In genomic region chr3:85821130-85821756, GRCh38 we compare ENCODE assay signal across 8 cellular contexts.
DNase-seq lines count a peak whose midpoint lies in the region; ATAC-seq, FAIRE-seq and TF ChIP-seq lines count a peak whose summit lies in the region.

No MANE protein-coding gene starts in this region.

- H3K4me3 Mint-ChIP-seq in CD8-positive, alpha-beta T cell, result no peak overlapping the region

- H3K4me1 ChIP-seq in GM12878 (ENCODE audit: control insufficient read depth, insufficient read depth, low read length), result no peaks in the 10 kb centered on the region
- H3K4me1 ChIP-seq in CD8-positive, alpha-beta T cell (ENCODE audit: insufficient read depth, low read length), result no peaks in the 10 kb centered on the region

- no peaks in the 10 kb centered on the region for H3K9me2 ChIP-seq in neural cell (ENCODE audit: insufficient read depth, low read length)

- H3K4me2 ChIP-seq in GM12878 (ENCODE audit: control insufficient read depth, insufficient read depth), result no peak overlapping the region
- H3K4me2 ChIP-seq in neural cell (ENCODE audit: low read length), result no peak overlapping the region

- H3K9ac ChIP-seq in GM12878 (ENCODE audit: control insufficient read depth, insufficient read depth, low read length), result no peak overlapping the region
- no peak overlapping the region for H3K9ac ChIP-seq in neural cell (ENCODE audit: low read length)

- H3K36me3 Mint-ChIP-seq in CD8-positive, alpha-beta T cell, result no peaks in the 10 kb centered on the region

- H4K20me1 ChIP-seq in GM12878 (ENCODE audit: control insufficient read depth, insufficient read depth) (no peaks in the 10 kb centered on the region), neural cell (ENCODE audit: insufficient read depth) (no peaks in the 10 kb centered on the region)

- CTCF ChIA-PET in GM12878 (lab: Yijun Ruan, JAX), result interaction anchor here (1.0 to 3.9 kb wide), 5 partner anchors 9 to 742 kb away, joined by 3 to 24 read pairs (median 3); no protein-coding TSS in a partner anchor
- CTCF ChIA-PET in CD8-positive, alpha-beta T cell (lab: Charles Lee), result interaction anchor here (0.6 kb wide), 1 partner anchor 44 kb away, joined by 3 read pairs; no protein-coding TSS in a partner anchor

- TF ChIP-seq CTCF in NB4 (IDR thresholded peaks at IDR 0.05; ENCODE audit: low read depth, low read length), result peak; percentile 60
- TF ChIP-seq CTCF in GM12878 (IDR thresholded peaks at IDR 0.05 in 2 of 3, conservative IDR thresholded peaks at IDR 0.05 in 1 of 3; ENCODE audit: control insufficient read depth in 2 of 3, extremely low read depth in 1 of 3, insufficient read depth in 1 of 3, low read depth in 3 of 3, low read length in 3 of 3), result peak; percentile 46 to 64 (median 51)
- peak; percentile 47 for TF ChIP-seq CTCF in neural cell (IDR thresholded peaks at IDR 0.05; ENCODE audit: poor library complexity, severe bottlenecking)
- no peak for TF ChIP-seq CTCF in CD8-positive, alpha-beta T cell (IDR thresholded peaks at IDR 0.05)

- RAD21 ChIA-PET in GM12878 (lab: Charles Lee; ENCODE audit: unreplicated experiment), result no interaction called here

- H2AFZ ChIP-seq in GM12878 (ENCODE audit: control insufficient read depth, low read depth, low read length) (no peak overlapping the region), neural cell (ENCODE audit: low read depth, low read length) (no peak overlapping the region)

- no peaks in the 10 kb centered on the region for H3F3A ChIP-seq in neural cell (ENCODE audit: insufficient read depth, low read length, poor library complexity, severe bottlenecking)

- no TSS peak for BruUV-seq in GM12878 (replicated peaks; lab: Mats Ljungman, UMichigan)

- intact Hi-C loops in GM12878 (cut with micrococcal nuclease; ENCODE audit: unreplicated experiment), result loop anchor here (1.0 kb wide), 1 partner anchor 742 kb away; no protein-coding TSS in a partner anchor
- intact Hi-C loops in CD8-positive, alpha-beta T cell (cut with DNase I, micrococcal nuclease), result no loop called here

- peak; percentile 35; the same call in 1 of the 2 replicates for TF ChIP-seq RAD21 in GM12878 (IDR thresholded peaks at IDR 0.05; ENCODE audit: insufficient read depth, low read depth, low read length)
- peak; percentile 42 for TF ChIP-seq RAD21 in neural cell (conservative IDR thresholded peaks at IDR 0.05)

- TF ChIP-seq POLR2A in H54 (IDR thresholded peaks at IDR 0.05; ENCODE audit: low read depth, low read length) (no peak), NB4 (IDR thresholded peaks at IDR 0.05; ENCODE audit: extremely low read depth, insufficient read length) (no peak), GM12878 (IDR thresholded peaks at IDR 0.05; ENCODE audit: low read depth, low read length) (no peak)

- H3K27me3 Mint-ChIP-seq in CD8-positive, alpha-beta T cell (ENCODE audit: low read depth), result no peaks in the 10 kb centered on the region

- H3K27ac Mint-ChIP-seq in CD8-positive, alpha-beta T cell, result no peak overlapping the region

- in situ Hi-C loops in G401 (cut with HindIII; ENCODE audit: low sequenced_read_pairs) (no loop called here), GM12878 (cut with MboI) (loop anchor here (10.0 kb wide), 1 partner anchor 754 kb away; no protein-coding TSS in a partner anchor)

- H3K4me3 ChIP-seq in NB4 (ENCODE audit: low read depth, low read length), result no peak overlapping the region
- no peak overlapping the region for H3K4me3 ChIP-seq in GM12878
- H3K4me3 ChIP-seq in neural cell (ENCODE audit: low read length), result no peak overlapping the region
- no peak overlapping the region for H3K4me3 ChIP-seq in CD8-positive, alpha-beta T cell (ENCODE audit: low read depth, low read length)

- POLR2A ChIA-PET in GM12878 (lab: Charles Lee), result no interaction called here
- POLR2A ChIA-PET in CD8-positive, alpha-beta T cell (lab: Charles Lee), result no interaction called here

- H3K9me3 ChIP-seq in GM12878 (replicated peaks; ENCODE audit: control insufficient read depth, insufficient read depth, low read length) (no peaks in the 10 kb centered on the region), neural cell (ENCODE audit: low read length) (no peaks in the 10 kb centered on the region)
- no peaks in the 10 kb centered on the region for H3K9me3 ChIP-seq in CD8-positive, alpha-beta T cell (ENCODE audit: low read length)

- FAIRE-seq in H54 (lab: Jason Lieb, UNC) (no peak), GM12878 (lab: Jason Lieb, UNC) (no peak)

- H3K27ac ChIP-seq in GM12878 (ENCODE audit: control insufficient read depth, insufficient read depth) (no peak overlapping the region), neural cell (ENCODE audit: low read length) (no peak overlapping the region)
- no peak overlapping the region for H3K27ac ChIP-seq in CD8-positive, alpha-beta T cell (ENCODE audit: low read depth, low read length)

- WGBS in GM12878 (ENCODE audit: insufficient coverage, insufficient replicate concordance, low lambda C conversion rate, missing lambda C conversion rate), result 0% methylated on average over 1 of the region's 1 CpG

- H3K4me1 Mint-ChIP-seq in CD8-positive, alpha-beta T cell (ENCODE audit: low read depth), result no peaks in the 10 kb centered on the region

- peak; percentile 36 for DNase-seq in G401 (ENCODE audit: low spot score)
- peak; percentile 1 for DNase-seq in H54 (ENCODE audit: insufficient read length, low spot score)
- peak; percentile 34 for DNase-seq in NB4 (ENCODE audit: low read depth)
- no peak for DNase-seq in GM12878 (ENCODE audit: low read depth, low spot score)
- no peak for DNase-seq in CD8-positive, alpha-beta T cell
- DNase-seq in NOMO-1 treated with dmso at 0.1 percent for 144 hours (lab: John Stamatoyannopoulos, UW; ENCODE audit: unreplicated experiment), result no peak

- TF ChIP-seq EP300 in GM12878 (IDR thresholded peaks at IDR 0.05; ENCODE audit: borderline replicate concordance in 1 of 2, control insufficient read depth in 1 of 2, low read depth in 2 of 2, low read length in 2 of 2) (no peak), neural cell (conservative IDR thresholded peaks at IDR 0.05; ENCODE audit: poor library complexity, severe bottlenecking) (no peak)

- H3K27me3 ChIP-seq in GM12878 (replicated peaks in 1 of 2; ENCODE audit: control insufficient read depth in 2 of 2, insufficient read depth in 2 of 2, low read length in 1 of 2) (no peaks in the 10 kb centered on the region), neural cell (ENCODE audit: insufficient read depth, low read depth, low read length) (no peaks in the 10 kb centered on the region)
- no peaks in the 10 kb centered on the region for H3K27me3 ChIP-seq in CD8-positive, alpha-beta T cell (ENCODE audit: insufficient read depth, low read length)

- ATAC-seq in GM12878, result peak; percentile 86
- ATAC-seq in CD8-positive, alpha-beta T cell, result no peak
- no peak for ATAC-seq in HG02840 (IDR thresholded peaks at IDR 0.05; ENCODE audit: low FRiP score, unreplicated experiment)

- H3K9me3 Mint-ChIP-seq in CD8-positive, alpha-beta T cell, result peaks cover 9% of the 10 kb centered on the region

- no peaks in the 10 kb centered on the region for H3K79me2 ChIP-seq in GM12878 (ENCODE audit: control insufficient read depth, insufficient read depth, low read length)
- no peaks in the 10 kb centered on the region for H3K79me2 ChIP-seq in neural cell (replicated peaks; ENCODE audit: insufficient read depth, low read length)

- H3K36me3 ChIP-seq in GM12878 (ENCODE audit: control insufficient read depth in 2 of 2, insufficient read depth in 2 of 2, low read length in 1 of 2) (no peaks in the 10 kb centered on the region), neural cell (ENCODE audit: insufficient read depth, low read length) (no peaks in the 10 kb centered on the region)
- H3K36me3 ChIP-seq in CD8-positive, alpha-beta T cell (ENCODE audit: insufficient read depth, low read length), result no peaks in the 10 kb centered on the region

- SMC1A ChIA-PET in GM12878 (lab: Charles Lee; ENCODE audit: uncharacterized antibody, unreplicated experiment), result interaction anchor here (0.6 to 1.2 kb wide), 2 partner anchors 24 to 567 kb away, joined by 3 read pairs; no protein-coding TSS in a partner anchor

TF ChIP-seq in GM12878, 131 proteins besides CTCF, POLR2A, EP300 and RAD21:
- no peak for TF ChIP-seq MEF2A (IDR thresholded peaks at IDR 0.05; ENCODE audit: insufficient read depth, low read depth, low read length)
- TF ChIP-seq TCF12 (IDR thresholded peaks at IDR 0.05; ENCODE audit: low read depth, low read length), result no peak
- TF ChIP-seq CBX5 (IDR thresholded peaks at IDR 0.05; ENCODE audit: low read depth), result no peak
- TF ChIP-seq SMC3 (IDR thresholded peaks at IDR 0.05; ENCODE audit: borderline replicate concordance, low read length), result peak; percentile 52; the same call in 1 of the 2 replicates

TF ChIP-seq in neural cell, 6 proteins besides CTCF, POLR2A, EP300 and RAD21:
- TF ChIP-seq TAF1 (IDR thresholded peaks at IDR 0.05; ENCODE audit: low read depth) (no peak), SMC3 (conservative IDR thresholded peaks at IDR 0.05; ENCODE audit: poor library complexity) (peak; percentile 61)

Comparison
In these comparisons a context has a peak if more than half of its experiments do, and no peak if none do; other contexts are left out.
1. DNase-seq: peak in G401 (single experiment), H54 (single experiment) and NB4 (single experiment); none in GM12878 (single experiment), CD8-positive, alpha-beta T cell (0 of 7) and NOMO-1 treated with dmso at 0.1 percent for 144 hours (single experiment).